ENCODE assay signal across 19 cellular contexts in the genomic region with DNA sequence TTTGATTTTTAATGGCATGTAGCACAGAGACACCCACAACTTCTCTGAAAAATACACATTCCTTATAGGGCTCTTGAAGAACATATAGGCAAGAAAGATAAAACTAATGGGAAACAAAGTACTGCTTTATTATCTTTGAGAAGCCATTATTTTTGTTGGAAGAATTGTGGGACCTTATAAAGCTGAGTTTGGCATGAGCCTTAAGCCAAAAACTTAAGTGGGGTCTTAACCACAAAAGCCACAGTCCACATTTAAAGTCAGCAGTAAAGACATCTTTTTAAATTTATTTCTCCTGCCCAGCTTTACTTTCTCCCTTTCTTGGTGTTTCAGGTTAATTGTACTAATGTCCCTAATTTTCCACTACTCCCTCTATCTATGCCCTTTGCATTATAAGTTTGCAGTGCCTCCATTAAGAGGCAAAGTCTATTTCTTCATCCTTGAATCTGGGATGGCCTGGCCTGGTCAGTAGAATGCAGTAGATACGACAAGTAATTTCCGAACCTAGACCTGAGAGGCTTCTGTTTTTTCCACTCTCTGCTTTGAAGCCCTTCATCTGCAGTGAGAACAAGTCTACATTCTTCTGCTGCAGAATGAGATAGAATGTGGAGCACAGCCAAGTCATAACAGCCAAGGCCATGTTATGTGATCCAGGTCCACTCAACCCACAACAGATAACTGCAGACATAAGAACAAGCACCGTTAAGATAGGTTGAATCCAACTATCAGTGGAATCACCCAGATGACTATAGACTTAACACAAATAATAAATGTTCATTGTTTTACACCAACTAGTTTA.
DNase-seq lines count a peak whose midpoint lies in the region; ATAC-seq and TF ChIP-seq lines count a peak whose summit lies in the region.
"Had no signal": no experiment of that assay in that cellular context is flagged by ENCODE, and none has a peak within 500 bp of the region (broad histone marks: within the 10 kb centered on the region; RNA-seq: fewer than 3 reads in every experiment).

No MANE protein-coding gene starts in this region.

- TF ChIP-seq CTCF in HFFc6 (IDR thresholded peaks at IDR 0.05) = no peak
- TF ChIP-seq CTCF in fibroblast of villous mesenchyme (IDR thresholded peaks at IDR 0.05; ENCODE audit: insufficient read depth, low read depth, low read length) = no peak
- TF ChIP-seq CTCF in GM13976 (IDR thresholded peaks at IDR 0.05; ENCODE audit: borderline replicate concordance, control extremely low read depth, extremely low read depth, insufficient read depth, missing control alignments) = no peak

- peak overlapping the region; percentile 19 for H2AFZ ChIP-seq in ACC112 (ENCODE audit: low read length, unreplicated experiment)

- H3K4me3 Mint-ChIP-seq in HFFc6 = peak overlapping the region; percentile 36; the same call in 1 of the 2 replicates
- H3K4me3 Mint-ChIP-seq: activated naive CD4-positive, alpha-beta T cell treated with anti-CD3 and anti-CD28 coated beads for 36 hours; activated T-cell treated with anti-CD3 and anti-CD28 coated beads, Interleukin-2, amount 50 U/mL, for 72 hours; CD4-positive, CD25-positive, alpha-beta regulatory T cell; immature natural killer cell; nephron progenitor cell; T-helper 1 cell treated with Interleukin-12 subunit alpha and Interleukin-12 subunit beta and Interleukin-4 antibody, amounts not matched to agents 30 μg/mL and 1 μg/mL, for 36 hours had no signal

- no peak overlapping the region for H3K4me3 ChIP-seq in ACC112 (ENCODE audit: low read depth, low read length)
- H3K4me3 ChIP-seq in fibroblast of villous mesenchyme (ENCODE audit: low read depth, low read length) = no peak overlapping the region
- no peak overlapping the region for H3K4me3 ChIP-seq in SJCRH30
- H3K4me3 ChIP-seq: ascending aorta had no signal

- no peaks in the 10 kb centered on the region; the same call in 1 of the 2 replicates for H3K9me3 Mint-ChIP-seq in HFFc6
- H3K9me3 Mint-ChIP-seq: nephron progenitor cell; T-helper 1 cell treated with Interleukin-12 subunit alpha and Interleukin-12 subunit beta and Interleukin-4 antibody, amounts not matched to agents 30 μg/mL and 1 μg/mL, for 36 hours had no signal

- no peaks in the 10 kb centered on the region for H3K36me3 ChIP-seq in ACC112 (ENCODE audit: insufficient read depth, low read length)
- no peaks in the 10 kb centered on the region for H3K36me3 ChIP-seq in SJCRH30
- H3K36me3 ChIP-seq: ascending aorta had no signal

- H3K4me1 ChIP-seq in ACC112 (ENCODE audit: control insufficient read depth, insufficient read depth, low read length, unreplicated experiment) = peaks cover 26% of the 10 kb centered on the region
- H3K4me1 ChIP-seq in SJCRH30 = no peaks in the 10 kb centered on the region
- H3K4me1 ChIP-seq: ascending aorta had no signal

- H3K27me3 ChIP-seq in ACC112 (ENCODE audit: insufficient read depth, low read length) (no peaks in the 10 kb centered on the region), SJCRH30 (no peaks in the 10 kb centered on the region)
- H3K27me3 ChIP-seq: ascending aorta had no signal

- peak overlapping the region; percentile 12; the same call in 1 of the 2 replicates for H3K27ac Mint-ChIP-seq in HFFc6
- H3K27ac Mint-ChIP-seq: activated naive CD4-positive, alpha-beta T cell treated with anti-CD3 and anti-CD28 coated beads for 36 hours; activated T-cell treated with anti-CD3 and anti-CD28 coated beads, Interleukin-2, amount 50 U/mL, for 72 hours; CD4-positive, CD25-positive, alpha-beta regulatory T cell; immature natural killer cell; nephron progenitor cell; T-helper 1 cell treated with Interleukin-12 subunit alpha and Interleukin-12 subunit beta and Interleukin-4 antibody, amounts not matched to agents 30 μg/mL and 1 μg/mL, for 36 hours had no signal

- in situ Hi-C loops in GM13976 (cut with MboI; ENCODE audit: low sequenced_read_pairs, unreplicated experiment) = no loop called here

- no peaks in the 10 kb centered on the region for H3K27me3 Mint-ChIP-seq in HFFc6 (ENCODE audit: insufficient read depth)
- H3K27me3 Mint-ChIP-seq: CD4-positive, CD25-positive, alpha-beta regulatory T cell had no signal

- ATAC-seq in GM18511 (IDR thresholded peaks at IDR 0.05; ENCODE audit: unreplicated experiment) = no peak
- ATAC-seq: activated T-cell treated with anti-CD3 and anti-CD28 coated beads, Interleukin-2, amount 50 U/mL, for 72 hours had no signal

- DNase-seq in HFFc6 (peak; percentile 8), astrocyte of the hippocampus (ENCODE audit: low read depth, low spot score) (peak; percentile 58), fibroblast of villous mesenchyme (ENCODE audit: low read depth) (peak; percentile 17), GM13976 (ENCODE audit: low spot score) (no peak), SJCRH30 (no peak)
- no peak for DNase-seq in activated naive CD4-positive, alpha-beta T cell treated with anti-CD3 and anti-CD28 coated beads, Interleukin-2, amount 50 U/mL, for 16 hours
- DNase-seq: activated naive CD4-positive, alpha-beta T cell treated with anti-CD3 and anti-CD28 coated beads for 36 hours; activated T-cell treated with anti-CD3 and anti-CD28 coated beads, Interleukin-2, amount 50 U/mL, for 72 hours; CD4-positive, CD25-positive, alpha-beta regulatory T cell; immature natural killer cell; MV-4-11; NCI-H1694; NCI-H774; nephron progenitor cell; SHP77 treated with DMSO at 0.1 percent for 48 hours had no signal

- peaks cover 49% of the 10 kb centered on the region for H3K4me1 Mint-ChIP-seq in HFFc6 (ENCODE audit: low read depth)
- H3K4me1 Mint-ChIP-seq: CD4-positive, CD25-positive, alpha-beta regulatory T cell; immature natural killer cell; nephron progenitor cell had no signal

- no peaks in the 10 kb centered on the region for H3K9me3 ChIP-seq in SJCRH30 (replicated peaks)
- H3K9me3 ChIP-seq: ascending aorta had no signal

- H3K27ac ChIP-seq in ACC112 (ENCODE audit: low read depth, low read length) (no peak overlapping the region), SJCRH30 (no peak overlapping the region)
- H3K27ac ChIP-seq: ascending aorta had no signal

- H3K79me2 ChIP-seq in ACC112 (ENCODE audit: control insufficient read depth, insufficient read depth, low read length, unreplicated experiment) = no peaks in the 10 kb centered on the region

- peaks cover 12% of the 10 kb centered on the region for H3K36me3 Mint-ChIP-seq in HFFc6 (ENCODE audit: low read depth)
- H3K36me3 Mint-ChIP-seq: CD4-positive, CD25-positive, alpha-beta regulatory T cell; immature natural killer cell had no signal

Comparison
In these comparisons a context has a peak if more than half of its experiments do, and no peak if none do; other contexts are left out.
1. DNase-seq: peak in HFFc6 (single experiment), astrocyte of the hippocampus (single experiment) and fibroblast of villous mesenchyme (single experiment); none in GM13976 (single experiment), SJCRH30 (0 of 2) and activated naive CD4-positive, alpha-beta T cell treated with anti-CD3 and anti-CD28 coated beads, Interleukin-2, amount 50 U/mL, for 16 hours (single experiment).